ENCODE assay signal across 28 cellular contexts in the genomic region with DNA sequence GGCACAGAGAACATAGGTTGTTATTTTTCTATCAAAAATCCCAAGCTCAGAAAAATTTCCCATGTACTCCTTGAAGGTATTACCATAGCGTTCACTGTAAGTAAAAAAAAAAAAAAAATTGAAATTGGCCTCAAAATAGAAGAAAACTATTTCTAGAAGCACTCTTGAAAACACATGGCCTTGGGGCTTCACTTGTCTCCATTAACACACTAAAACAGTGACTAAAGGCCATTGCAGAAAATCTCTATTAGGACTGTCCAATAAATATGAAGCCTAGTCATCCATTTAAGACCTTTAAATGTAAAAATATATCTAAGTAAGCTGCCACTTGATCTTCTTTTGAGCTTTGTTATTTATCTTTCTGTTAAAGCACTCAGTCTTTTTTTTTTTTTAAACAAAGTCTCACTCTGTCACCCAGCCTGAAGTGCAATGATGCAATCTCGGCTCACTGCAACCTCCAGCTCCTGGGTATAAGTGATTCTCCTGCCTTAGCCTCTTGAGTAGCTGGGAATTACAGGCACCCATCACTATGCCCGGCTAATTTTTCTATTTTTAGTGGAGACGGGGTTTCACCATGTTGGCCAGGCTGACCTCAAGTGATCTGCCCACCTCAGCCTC. TPM values are rescaled to one million over a fixed set of nuclear protein-coding genes. Genes with fewer than 3 reads are reported as not detected.
"Had no signal": no experiment of that assay in that cellular context is flagged by ENCODE, and none has a peak within 500 bp of the region (broad histone marks: within the 10 kb centered on the region; RNA-seq: fewer than 3 reads in every experiment).

No MANE protein-coding gene starts in this region.

- H3K9me3 Mint-ChIP-seq: activated CD4-positive, alpha-beta memory T cell treated with anti-CD3 and anti-CD28 coated beads for 36 hours; activated naive CD4-positive, alpha-beta T cell treated with anti-CD3 and anti-CD28 coated beads, Interleukin-2, amount 50 U/mL, for 72 hours; activated T-helper 1 cell treated with anti-CD3 and anti-CD28 coated beads, Interleukin-12 subunit alpha, Interleukin-12 subunit beta, Interleukin-2, Interleukin-4 antibody, amounts not matched to agents 30 ng/mL and 10 ng/mL and 1 ng/mL, durations not matched to agents 14 hours and 24 hours and 36 hours; effector memory CD8-positive, alpha-beta T cell; stimulated activated naive CD8-positive, alpha-beta T cell treated with anti-CD3 and anti-CD28 coated beads, Interleukin-15, amount 100 ng/mL, for 72 hours had no signal

- H3K27me3 Mint-ChIP-seq: activated CD4-positive, alpha-beta memory T cell treated with anti-CD3 and anti-CD28 coated beads for 36 hours; activated CD4-positive, alpha-beta T cell treated with anti-CD3 and anti-CD28 coated beads for 36 hours; stimulated activated naive CD8-positive, alpha-beta T cell treated with anti-CD3 and anti-CD28 coated beads, Interleukin-15, amount 100 ng/mL, for 72 hours had no signal

- H3K9me3 ChIP-seq: adrenal gland, prostate gland, right atrium auricular region, suprapubic skin had no signal

- H3K27ac ChIP-seq: adrenal gland, cardiac muscle cell, foreskin keratinocyte, prostate gland, right atrium auricular region, skin epidermis, suprapubic skin, WERI-Rb-1 had no signal

- H3K4me3 ChIP-seq: adrenal gland, cardiac muscle cell, prostate gland, right atrium auricular region, skin epidermis, suprapubic skin had no signal

- H3K27me3 ChIP-seq: adrenal gland, cardiac muscle cell, foreskin keratinocyte, right atrium auricular region, suprapubic skin had no signal

- DNase-seq: activated CD4-positive, alpha-beta memory T cell treated with anti-CD3 and anti-CD28 coated beads for 36 hours; activated CD4-positive, alpha-beta T cell treated with anti-CD3 and anti-CD28 coated beads for 36 hours; activated gamma-delta T cell treated with Interleukin-2 at 50 U/mL for 16 hours; activated T-cell treated with anti-CD3 and anti-CD28 coated beads for 4 hours; adrenal gland; effector memory CD8-positive, alpha-beta T cell; foreskin keratinocyte; glutamatergic neuron; hypothalamus; kidney; left ventricle myocardium superior; mesendoderm; naive thymus-derived CD8-positive, alpha-beta T cell; stimulated activated CD4-positive, alpha-beta T cell treated with anti-CD3 and anti-CD28 coated beads, Interleukin-15, amount 100 ng/mL, for 24 hours; stimulated activated CD4-positive, alpha-beta T cell treated with anti-CD3 and anti-CD28 coated beads, Interleukin-2, amount 100 ng/mL, for 48 hours; stimulated activated naive CD8-positive, alpha-beta T cell treated with anti-CD3 and anti-CD28 coated beads, Interleukin-15, amount 100 ng/mL, for 72 hours; SW 1271; T-helper 2 cell; trophoblast cell; WERI-Rb-1 had no signal

- H3K36me3 Mint-ChIP-seq: activated CD4-positive, alpha-beta memory T cell treated with anti-CD3 and anti-CD28 coated beads for 36 hours; activated naive CD4-positive, alpha-beta T cell treated with anti-CD3 and anti-CD28 coated beads, Interleukin-2, amount 50 U/mL, for 72 hours; naive thymus-derived CD8-positive, alpha-beta T cell had no signal

- ATAC-seq: activated CD4-positive, alpha-beta T cell treated with anti-CD3 and anti-CD28 coated beads for 36 hours; activated naive CD4-positive, alpha-beta T cell treated with anti-CD3 and anti-CD28 coated beads, Interleukin-2, amount 50 U/mL, for 72 hours; effector memory CD8-positive, alpha-beta T cell; foreskin keratinocyte; left ventricle myocardium superior; naive thymus-derived CD8-positive, alpha-beta T cell; stimulated activated naive CD8-positive, alpha-beta T cell treated with anti-CD3 and anti-CD28 coated beads, Interleukin-15, amount 100 ng/mL, for 72 hours had no signal

- H3K4me1 Mint-ChIP-seq: naive thymus-derived CD8-positive, alpha-beta T cell; stimulated activated naive CD8-positive, alpha-beta T cell treated with anti-CD3 and anti-CD28 coated beads, Interleukin-15, amount 100 ng/mL, for 72 hours had no signal

- H3K27ac Mint-ChIP-seq: activated CD4-positive, alpha-beta memory T cell treated with anti-CD3 and anti-CD28 coated beads for 36 hours; activated CD4-positive, alpha-beta T cell treated with anti-CD3 and anti-CD28 coated beads for 36 hours; activated naive CD4-positive, alpha-beta T cell treated with anti-CD3 and anti-CD28 coated beads, Interleukin-2, amount 50 U/mL, for 72 hours; activated T-helper 1 cell treated with anti-CD3 and anti-CD28 coated beads, Interleukin-12 subunit alpha, Interleukin-12 subunit beta, Interleukin-2, Interleukin-4 antibody, amounts not matched to agents 30 ng/mL and 10 ng/mL and 1 ng/mL, durations not matched to agents 14 hours and 24 hours and 36 hours; effector memory CD8-positive, alpha-beta T cell; naive thymus-derived CD8-positive, alpha-beta T cell had no signal

- H3K36me3 ChIP-seq: adrenal gland, cardiac muscle cell, prostate gland, right atrium auricular region, suprapubic skin, WERI-Rb-1 had no signal

- H3K4me3 Mint-ChIP-seq: activated CD4-positive, alpha-beta memory T cell treated with anti-CD3 and anti-CD28 coated beads for 36 hours; activated CD4-positive, alpha-beta T cell treated with anti-CD3 and anti-CD28 coated beads for 36 hours; activated T-helper 1 cell treated with anti-CD3 and anti-CD28 coated beads, Interleukin-12 subunit alpha, Interleukin-12 subunit beta, Interleukin-2, Interleukin-4 antibody, amounts not matched to agents 30 ng/mL and 10 ng/mL and 1 ng/mL, durations not matched to agents 14 hours and 24 hours and 36 hours; effector memory CD8-positive, alpha-beta T cell; naive thymus-derived CD8-positive, alpha-beta T cell; stimulated activated naive CD8-positive, alpha-beta T cell treated with anti-CD3 and anti-CD28 coated beads, Interleukin-15, amount 100 ng/mL, for 72 hours had no signal

- H3K4me1 ChIP-seq: adrenal gland, prostate gland, right atrium auricular region, suprapubic skin had no signal

RNA-seq across cellular contexts. Expression of a gene that starts 35.8 kb away (rescaled TPM):
- total RNA-seq: activated CD4-positive, alpha-beta memory T cell treated with anti-CD3 and anti-CD28 coated beads for 36 hours; activated CD4-positive, alpha-beta T cell treated with anti-CD3 and anti-CD28 coated beads for 36 hours; activated naive CD4-positive, alpha-beta T cell treated with anti-CD3 and anti-CD28 coated beads, Interleukin-2, amount 50 U/mL, for 72 hours; activated T-helper 1 cell treated with anti-CD3 and anti-CD28 coated beads, Interleukin-12 subunit alpha, Interleukin-12 subunit beta, Interleukin-2, Interleukin-4 antibody, amounts not matched to agents 30 ng/mL and 10 ng/mL and 1 ng/mL, durations not matched to agents 14 hours and 24 hours and 36 hours; naive thymus-derived CD8-positive, alpha-beta T cell; osteocyte had no signal
- polyA plus RNA-seq: naive thymus-derived CD8-positive, alpha-beta T cell had no signal
